In genomic region chr12:56781726-56782125, GRCh38 we compare ENCODE assay signal across 15 cellular contexts. TPM values are rescaled to one million over a fixed set of nuclear protein-coding genes. Genes with fewer than 3 reads are reported as not detected.
A peak's percentile ranks its signal among the peaks of the same experiment; 100 is the strongest.
DNase-seq lines count a peak whose midpoint lies in the region; ATAC-seq, FAIRE-seq and TF ChIP-seq lines count a peak whose summit lies in the region.
"Had no signal": no experiment of that assay in that cellular context is flagged by ENCODE, and none has a peak within 500 bp of the region (broad histone marks: within the 10 kb centered on the region; RNA-seq: fewer than 3 reads in every experiment).

No MANE protein-coding gene starts in this region.

- H3K36me3 ChIP-seq in BLaER1 treated with 17β-estradiol and CSF1 and Interleukin-3, amounts not matched to agents 10 nM and 100 nM = 0 out of 22 replicates have a peak, but pooled peaks cover 0 to 3% (median 0%) of the 10 kb centered on the region in 11 experiments
- no peaks in the 10 kb centered on the region for H3K36me3 ChIP-seq in endodermal cell (ENCODE audit: control insufficient read depth, insufficient read depth, low read length)
- no peaks in the 10 kb centered on the region for H3K36me3 ChIP-seq in transverse colon

- no peak for TF ChIP-seq POLR2A in transverse colon (IDR thresholded peaks at IDR 0.05)

- no peaks in the 10 kb centered on the region for H3K4me1 Mint-ChIP-seq in endodermal cell

- no peak for TF ChIP-seq EP300 in transverse colon (IDR thresholded peaks at IDR 0.05; ENCODE audit: low read depth)

- H4K20me1 ChIP-seq in BLaER1 treated with 17β-estradiol and CSF1 and Interleukin-3, amounts not matched to agents 10 nM and 100 nM = no peaks in the 10 kb centered on the region

- ATAC-seq in HG03135 (IDR thresholded peaks at IDR 0.05; ENCODE audit: unreplicated experiment) (no peak), GM21528 (IDR thresholded peaks at IDR 0.05; ENCODE audit: low FRiP score, unreplicated experiment) (no peak)

- H3K4me2 ChIP-seq in BLaER1 treated with 17β-estradiol and CSF1 and Interleukin-3, amounts not matched to agents 10 nM and 100 nM = peak overlapping the region in 6 of 11 experiments; percentile 17 to 49 (median 44); a peak in 11 of 22 replicates

- no peaks in the 10 kb centered on the region for H3K27me3 Mint-ChIP-seq in endodermal cell (ENCODE audit: insufficient read depth)
- H3K27me3 Mint-ChIP-seq: CD4-positive, alpha-beta T cell had no signal

- H3K4me3 ChIP-seq in BLaER1 treated with 17β-estradiol and CSF1 and Interleukin-3, amounts not matched to agents 10 nM and 100 nM = no peak overlapping the region
- no peak overlapping the region for H3K4me3 ChIP-seq in endodermal cell (ENCODE audit: low read length)
- no peak overlapping the region for H3K4me3 ChIP-seq in transverse colon

- no peak overlapping the region for H3K27ac Mint-ChIP-seq in endodermal cell
- H3K27ac Mint-ChIP-seq: CD4-positive, alpha-beta T cell had no signal

- intact Hi-C loops in transverse colon (cut with DNase I; ENCODE audit: low total_unique reads) = no loop called here

- peaks cover 38% of the 10 kb centered on the region for H3K9me3 Mint-ChIP-seq in endodermal cell
- H3K9me3 Mint-ChIP-seq: CD4-positive, alpha-beta T cell had no signal

- no peak overlapping the region for H3K9ac ChIP-seq in BLaER1 treated with 17β-estradiol and CSF1 and Interleukin-3, amounts not matched to agents 10 nM and 100 nM
- no peak overlapping the region for H3K9ac ChIP-seq in endodermal cell (ENCODE audit: extremely low read depth, low read length, poor library complexity, severe bottlenecking)

- peak; percentile 20 for FAIRE-seq in HTR-8/SVneo (lab: Jason Lieb, UNC)
- FAIRE-seq: G401.6, GM12892 had no signal

- no peak overlapping the region for H3K4me3 Mint-ChIP-seq in endodermal cell
- H3K4me3 Mint-ChIP-seq: CD4-positive, alpha-beta T cell had no signal

- in situ Hi-C loops in transverse colon (cut with MboI; ENCODE audit: low pct_ligation_motif_present in 1 of 4, low pct_unique_long_range_greater_than_20kb in 1 of 4, low sequenced_read_pairs in 3 of 4) = no loop called here

- H3K27me3 ChIP-seq in BLaER1 treated with 17β-estradiol and CSF1 and Interleukin-3, amounts not matched to agents 10 nM and 100 nM = no peaks in the 10 kb centered on the region
- no peaks in the 10 kb centered on the region for H3K27me3 ChIP-seq in endodermal cell (ENCODE audit: control insufficient read depth, insufficient read depth, low read length, poor library complexity, severe bottlenecking)
- no peaks in the 10 kb centered on the region for H3K27me3 ChIP-seq in transverse colon

- 90 to 93% methylated on average over 4 of the region's 4 CpGs for WGBS in endodermal cell (ENCODE audit: insufficient coverage in 1 of 2, insufficient read length in 1 of 2), 2 experiments
- WGBS in transverse colon (ENCODE audit: low coverage in 1 of 2), 2 donors = 93% methylated on average over 4 of the region's 4 CpGs; no CpG with 5 or more reads in 1 of the 2 donors

- DNase-seq in HTR-8/SVneo (ENCODE audit: insufficient read length, low spot score) = no peak
- peak; percentile 7 for DNase-seq in endodermal cell
- peak; percentile 15 for DNase-seq in stromal cell of bone marrow (ENCODE audit: low read depth)
- no peak for DNase-seq in transverse colon
- DNase-seq: CD4-positive, alpha-beta T cell; DMS153; DMS79 treated with DMSO at 0.1 percent for 48 hours; EL; H7 had no signal

- TF ChIP-seq CTCF in endodermal cell (conservative IDR thresholded peaks at IDR 0.05) (no peak), transverse colon (IDR thresholded peaks at IDR 0.05) (no peak)

- H3K9me3 ChIP-seq in BLaER1 treated with 17β-estradiol and CSF1 and Interleukin-3, amounts not matched to agents 10 nM and 100 nM (replicated peaks in 1 of 11) = peaks cover 17 to 45% (median 28%) of the 10 kb centered on the region in 11 experiments
- no peaks in the 10 kb centered on the region for H3K9me3 ChIP-seq in endodermal cell (ENCODE audit: control insufficient read depth, low read length)
- H3K9me3 ChIP-seq in transverse colon = no peaks in the 10 kb centered on the region

- H3K27ac ChIP-seq in BLaER1 treated with 17β-estradiol and CSF1 and Interleukin-3, amounts not matched to agents 10 nM and 100 nM = no peak overlapping the region
- H3K27ac ChIP-seq in endodermal cell (ENCODE audit: low read depth, low read length) (no peak overlapping the region), transverse colon (no peak overlapping the region)

- no peaks in the 10 kb centered on the region for H3K36me3 Mint-ChIP-seq in endodermal cell (ENCODE audit: low read depth)

- peaks cover 0 to 13% (median 6%) of the 10 kb centered on the region in 10 experiments; a peak in 9 of 20 replicates for H3K4me1 ChIP-seq in BLaER1 treated with 17β-estradiol and CSF1 and Interleukin-3, amounts not matched to agents 10 nM and 100 nM
- no peaks in the 10 kb centered on the region for H3K4me1 ChIP-seq in endodermal cell (ENCODE audit: control insufficient read depth, insufficient read depth, low read length)
- no peaks in the 10 kb centered on the region for H3K4me1 ChIP-seq in transverse colon

RNA-seq across cellular contexts. Expression of gene HSD17B6, which starts 18.6 kb away (rescaled TPM):
- total RNA-seq in endodermal cell = under 1 TPM; 0.57 to 0.89 TPM
- 3.2 TPM for polyA plus RNA-seq in endodermal cell (2013, experiment 1 of 2)
- polyA plus RNA-seq in endodermal cell (2013, experiment 2 of 2) = 1.4 TPM
- total RNA-seq in transverse colon = 1 to 10 TPM in 3 of 4 donors, not detected in 1; 1.8 to 6.5 (median 5.3) TPM
- total RNA-seq: CD4-positive, alpha-beta T cell; HT-29 had no signal

RNA-seq across cellular contexts. Expression of gene PRIM1, which starts 29.6 kb away (rescaled TPM):
- total RNA-seq in endodermal cell (10 to 100 TPM; 34.8 to 44.2 TPM), transverse colon (10 to 100 TPM in 1 of 4 donors, 1 to 10 TPM in 2, not detected in 1; 1.4 to 10.6 (median 5.6) TPM)
- polyA plus RNA-seq in endodermal cell (2013, experiment 1 of 2) = 50.0 TPM
- polyA plus RNA-seq in endodermal cell (2013, experiment 2 of 2) = 46.0 TPM

RNA-seq across cellular contexts. Expression of gene NACA, which starts 56.6 kb away (rescaled TPM):
- 100 to 1,000 TPM; 817 to 958 TPM for total RNA-seq in endodermal cell
- polyA plus RNA-seq in endodermal cell (2013, experiment 1 of 2) = 1,626 TPM
- 1,491 TPM for polyA plus RNA-seq in endodermal cell (2013, experiment 2 of 2)
- 1,000 to 10,000 TPM in 1 of 4 donors, 100 to 1,000 TPM in 3; 187 to 1,049 (median 756) TPM for total RNA-seq in transverse colon

Comparison
In these comparisons a context has a peak if more than half of its experiments do, and no peak if none do; other contexts are left out.
1. DNase-seq: peak in endodermal cell (single experiment) and stromal cell of bone marrow (single experiment); none in HTR-8/SVneo (single experiment) and transverse colon (single experiment).